ENCODE assay signal across 19 cellular contexts in the genomic region with DNA sequence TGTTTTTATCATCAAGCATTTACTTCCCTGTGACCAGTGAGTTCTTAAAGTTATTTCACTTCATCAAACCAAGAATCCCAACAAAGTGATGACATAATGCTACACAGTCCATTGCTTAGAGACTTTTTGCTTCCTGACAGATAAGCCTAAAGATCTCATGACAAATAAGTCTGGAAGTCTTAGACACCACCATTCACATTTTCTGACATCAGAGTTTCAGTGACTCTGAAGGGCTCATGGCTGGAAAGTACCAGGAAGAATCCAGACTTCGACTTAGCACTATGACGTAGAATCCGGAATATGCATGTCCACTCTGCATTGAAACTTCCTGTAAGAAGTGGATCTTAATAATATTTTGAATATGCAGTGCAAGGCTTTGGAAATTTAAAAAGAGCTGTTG. TPM values are rescaled to one million over a fixed set of nuclear protein-coding genes. Genes with fewer than 3 reads are reported as not detected.
DNase-seq lines count a peak whose midpoint lies in the region; ATAC-seq and TF ChIP-seq lines count a peak whose summit lies in the region.
"Had no signal": no experiment of that assay in that cellular context is flagged by ENCODE, and none has a peak within 500 bp of the region (broad histone marks: within the 10 kb centered on the region; RNA-seq: fewer than 3 reads in every experiment).

No MANE protein-coding gene starts in this region.

- H3K36me3 Mint-ChIP-seq in HFFc6 (ENCODE audit: low read depth): peaks cover 53% of the 10 kb centered on the region

- peaks cover 57% of the 10 kb centered on the region for H3K4me1 Mint-ChIP-seq in HFFc6 (ENCODE audit: low read depth)

- H3K4me3 ChIP-seq in smooth muscle cell: no peak overlapping the region
- H3K4me3 ChIP-seq: A549, HAP-1, K562 had no signal

- H4K20me1 ChIP-seq in smooth muscle cell (ENCODE audit: low read depth): peaks cover 6% of the 10 kb centered on the region

- H3K4me2 ChIP-seq in smooth muscle cell: no peak overlapping the region
- H3K4me2 ChIP-seq: A549 had no signal

- no peak for DNase-seq in HFFc6
- DNase-seq in astrocyte of the hippocampus (ENCODE audit: low read depth, low spot score): peak; percentile 15
- DNase-seq in kidney glomerular epithelial cell (lab: John Stamatoyannopoulos, UW): peak; percentile 32
- DNase-seq in smooth muscle cell (lab: John Stamatoyannopoulos, UW; ENCODE audit: unreplicated experiment): no peak
- no peak for DNase-seq in NCI-H524 treated with DMSO at 0.1 percent for 48 hours (lab: John Stamatoyannopoulos, UW)
- no peak for DNase-seq in 8988T
- DNase-seq: AML-193; Caco-2; CD4-positive, alpha-beta T cell had no signal

- TF ChIP-seq CTCF in HFFc6 (IDR thresholded peaks at IDR 0.05): no peak
- no peak for TF ChIP-seq CTCF in smooth muscle cell (IDR thresholded peaks at IDR 0.05; ENCODE audit: borderline replicate concordance, insufficient read depth, poor library complexity, severe bottlenecking)

- H3K27ac ChIP-seq in smooth muscle cell (ENCODE audit: low read depth): peak overlapping the region; percentile 11
- H3K27ac ChIP-seq: A549, C4-2B, HL-60 had no signal

- no peaks in the 10 kb centered on the region for H3K36me3 ChIP-seq in smooth muscle cell (ENCODE audit: low read depth)

- no peak overlapping the region for H3K4me3 Mint-ChIP-seq in HFFc6
- H3K4me3 Mint-ChIP-seq: CD4-positive, alpha-beta T cell had no signal

- H2AFZ ChIP-seq in smooth muscle cell (ENCODE audit: low read depth): no peak overlapping the region

- H3K9me3 Mint-ChIP-seq in HFFc6: no peaks in the 10 kb centered on the region
- H3K9me3 Mint-ChIP-seq: CD4-positive, alpha-beta T cell had no signal

- H3K27ac Mint-ChIP-seq in HFFc6: peak overlapping the region; percentile 85
- H3K27ac Mint-ChIP-seq: CD4-positive, alpha-beta T cell had no signal

- H3K4me1 ChIP-seq in smooth muscle cell (ENCODE audit: low read depth): no peaks in the 10 kb centered on the region
- H3K4me1 ChIP-seq: HAP-1 had no signal

- H3K79me2 ChIP-seq in smooth muscle cell (ENCODE audit: low read depth): no peaks in the 10 kb centered on the region

- H3K27me3 ChIP-seq in smooth muscle cell (ENCODE audit: low read depth): no peaks in the 10 kb centered on the region

- 60% methylated on average over 3 of the region's 3 CpGs for WGBS in smooth muscle cell (ENCODE audit: low lambda C conversion rate)

- H3F3A ChIP-seq in smooth muscle cell (ENCODE audit: low read depth): peaks cover 4% of the 10 kb centered on the region

- no peaks in the 10 kb centered on the region for H3K9me3 ChIP-seq in smooth muscle cell (replicated peaks; ENCODE audit: low read depth)
- H3K9me3 ChIP-seq: A549, Caco-2, HAP-1 had no signal

- no peaks in the 10 kb centered on the region; the same call in 1 of the 2 replicates for H3K27me3 Mint-ChIP-seq in HFFc6 (ENCODE audit: insufficient read depth)
- H3K27me3 Mint-ChIP-seq: CD4-positive, alpha-beta T cell had no signal

- H3K9ac ChIP-seq in smooth muscle cell (ENCODE audit: low read depth): no peak overlapping the region

- ATAC-seq in GM21447 (IDR thresholded peaks at IDR 0.05; ENCODE audit: unreplicated experiment) (no peak), GM21390 (IDR thresholded peaks at IDR 0.05; ENCODE audit: unreplicated experiment) (no peak)
- ATAC-seq: A549, K562 had no signal

RNA-seq across cellular contexts. Expression of gene CLDN22, which starts 53.7 kb away (rescaled TPM):
- not detected for total RNA-seq in HFFc6 (2021; fragmentation: NEBNext Ultra II Directional; extraction: Animal tissue kit (Norgen Biotek cat#: 25700))
- total RNA-seq in smooth muscle cell: not detected in 2 replicates
- polyA plus RNA-seq in smooth muscle cell: 0.08 TPM in 1 of 2 replicates, not detected in the other
- total RNA-seq: Caco-2; CD4-positive, alpha-beta T cell; H1; HT1080; K562 had no signal
- polyA plus RNA-seq: A549, H1 had no signal

RNA-seq across cellular contexts. Expression of gene CLDN24, which starts 55.8 kb away (rescaled TPM):
- not detected for total RNA-seq in HFFc6 (2021; fragmentation: NEBNext Ultra II Directional; extraction: Animal tissue kit (Norgen Biotek cat#: 25700))
- not detected in 2 replicates for total RNA-seq in smooth muscle cell
- not detected in 2 replicates for polyA plus RNA-seq in smooth muscle cell
- total RNA-seq: Caco-2; CD4-positive, alpha-beta T cell; H1; HT1080; K562 had no signal
- polyA plus RNA-seq: A549, BJ, H1, K562 had no signal

Comparison
In these comparisons a context has a peak if more than half of its experiments do, and no peak if none do; other contexts are left out.
1. DNase-seq: peak in astrocyte of the hippocampus (single experiment) and kidney glomerular epithelial cell (single experiment); none in HFFc6 (single experiment), smooth muscle cell (single experiment), NCI-H524 treated with DMSO at 0.1 percent for 48 hours (single experiment) and 8988T (single experiment).